Comparison of ENCODE assay signal across 11 cellular contexts in genomic region chr2:197079832-197080555, GRCh38.
DNase-seq lines count a peak whose midpoint lies in the region; ATAC-seq and TF ChIP-seq lines count a peak whose summit lies in the region.
"Had no signal": no experiment of that assay in that cellular context is flagged by ENCODE, and none has a peak within 500 bp of the region (broad histone marks: within the 10 kb centered on the region; RNA-seq: fewer than 3 reads in every experiment).

No MANE protein-coding gene starts in this region.

- no peak overlapping the region for H2AFZ ChIP-seq in PC-3 (ENCODE audit: low read length)

- TF ChIP-seq CTCF in PC-3 (conservative IDR thresholded peaks at IDR 0.05; ENCODE audit: low read depth, low read length) (no peak), heart right ventricle (IDR thresholded peaks at IDR 0.05) (no peak), tibial artery (IDR thresholded peaks at IDR 0.05) (no peak)

- no peak for DNase-seq in activated naive CD8-positive, alpha-beta T cell treated with anti-CD3 and anti-CD28 coated beads, Interleukin-2, amount 50 U/mL, for 24 hours
- DNase-seq in PC-3, result peak; percentile 57
- DNase-seq in heart right ventricle, result peak in 1 of 2 donors; percentile 26
- DNase-seq in tibial artery, result no peak
- DNase-seq in SW480 (ENCODE audit: low spot score), result no peak
- no peak for DNase-seq in iPS-NIHi11 (ENCODE audit: low spot score)
- no peak for DNase-seq in hippocampal formation (lab: John Stamatoyannopoulos, UW)
- DNase-seq: activated CD4-positive, alpha-beta T cell treated with anti-CD3 and anti-CD28 coated beads for 36 hours; stimulated activated CD8-positive, alpha-beta memory T cell treated with anti-CD3 and anti-CD28 coated beads, Interleukin-4, amount 100 ng/mL, for 48 hours had no signal

- CTCF ChIA-PET in PC-3 (lab: Charles Lee), result no interaction called here

- peaks cover 10% of the 10 kb centered on the region for H3K4me1 Mint-ChIP-seq in activated naive CD8-positive, alpha-beta T cell (ENCODE audit: low read depth)
- peaks cover 5% of the 10 kb centered on the region for H3K4me1 Mint-ChIP-seq in activated naive CD8-positive, alpha-beta T cell treated with anti-CD3 and anti-CD28 coated beads, Interleukin-2, amount 50 U/mL, for 24 hours
- H3K4me1 Mint-ChIP-seq: activated CD4-positive, alpha-beta T cell treated with anti-CD3 and anti-CD28 coated beads for 36 hours had no signal

- H3K4me1 ChIP-seq in PC-3 (ENCODE audit: insufficient read depth, low read length) (peaks cover 16% of the 10 kb centered on the region), heart right ventricle (peaks cover 0 to 36% (median 20%) of the 10 kb centered on the region in 9 donors), tibial artery (peaks cover 0 to 47% (median 24%) of the 10 kb centered on the region in 4 donors)

- H3K36me3 ChIP-seq in PC-3 (ENCODE audit: low read depth, low read length), result no peaks in the 10 kb centered on the region
- peaks cover 0 to 83% (median 0%) of the 10 kb centered on the region in 9 donors for H3K36me3 ChIP-seq in heart right ventricle
- H3K36me3 ChIP-seq in tibial artery, result peaks cover 0 to 7% (median 0%) of the 10 kb centered on the region in 3 donors

- no peak overlapping the region for H3K4me2 ChIP-seq in PC-3 (ENCODE audit: low read length)

- 63 to 66% methylated on average over 6 of the region's 6 CpGs for WGBS in heart right ventricle, 2 donors

- no peaks in the 10 kb centered on the region for H3K27me3 Mint-ChIP-seq in activated naive CD8-positive, alpha-beta T cell
- no peaks in the 10 kb centered on the region for H3K27me3 Mint-ChIP-seq in activated naive CD8-positive, alpha-beta T cell treated with anti-CD3 and anti-CD28 coated beads, Interleukin-2, amount 50 U/mL, for 24 hours
- H3K27me3 Mint-ChIP-seq: activated CD4-positive, alpha-beta T cell treated with anti-CD3 and anti-CD28 coated beads for 36 hours had no signal

- H3K9ac ChIP-seq in PC-3 (ENCODE audit: low read length), result no peak overlapping the region

- no peak for ATAC-seq in activated naive CD8-positive, alpha-beta T cell treated with anti-CD3 and anti-CD28 coated beads, Interleukin-2, amount 50 U/mL, for 24 hours
- ATAC-seq in PC-3 (peak; percentile 67), heart right ventricle (peak in 6 of 8 donors; percentile 42 to 82 (median 77))
- ATAC-seq: activated CD4-positive, alpha-beta T cell treated with anti-CD3 and anti-CD28 coated beads for 36 hours had no signal

- POLR2A ChIA-PET in PC-3 (lab: Charles Lee; ENCODE audit: unreplicated experiment), result interaction anchor here (0.8 kb wide), 1 partner anchor 1341 kb away, joined by 8 read pairs; no protein-coding TSS in a partner anchor

- no peaks in the 10 kb centered on the region for H4K20me1 ChIP-seq in PC-3 (ENCODE audit: low read length)

- no peaks in the 10 kb centered on the region for H3K9me2 ChIP-seq in PC-3 (replicated peaks; ENCODE audit: low read length)

- intact Hi-C loops in PC-3 (cut with micrococcal nuclease), result no loop called here
- intact Hi-C loops in heart right ventricle (cut with DNase I), result no loop called here
- intact Hi-C loops in tibial artery (cut with DNase I; ENCODE audit: low total_unique reads), result no loop called here

- no peak overlapping the region for H3K4me3 Mint-ChIP-seq in activated naive CD8-positive, alpha-beta T cell
- no peak overlapping the region for H3K4me3 Mint-ChIP-seq in activated naive CD8-positive, alpha-beta T cell treated with anti-CD3 and anti-CD28 coated beads, Interleukin-2, amount 50 U/mL, for 24 hours
- H3K4me3 Mint-ChIP-seq: activated CD4-positive, alpha-beta T cell treated with anti-CD3 and anti-CD28 coated beads for 36 hours had no signal

- peaks cover 48% of the 10 kb centered on the region for H3K36me3 Mint-ChIP-seq in activated naive CD8-positive, alpha-beta T cell
- H3K36me3 Mint-ChIP-seq in activated naive CD8-positive, alpha-beta T cell treated with anti-CD3 and anti-CD28 coated beads, Interleukin-2, amount 50 U/mL, for 24 hours (ENCODE audit: low read depth), result peaks cover 80% of the 10 kb centered on the region

- H3K4me3 ChIP-seq in PC-3 (ENCODE audit: low read length), result no peak overlapping the region
- no peak overlapping the region for H3K4me3 ChIP-seq in heart right ventricle
- no peak overlapping the region for H3K4me3 ChIP-seq in tibial artery

- BruUV-seq in PC-3 (replicated peaks; lab: Mats Ljungman, UMichigan), result no TSS peak

- H3F3A ChIP-seq in PC-3 (ENCODE audit: low read length, unreplicated experiment), result no peaks in the 10 kb centered on the region

- H3K27ac ChIP-seq in PC-3 (ENCODE audit: low read length) (no peak overlapping the region), heart right ventricle (peak overlapping the region in 4 of 10 donors; percentile 27 to 57 (median 42)), tibial artery (peak overlapping the region; percentile 61 to 74)
- H3K27ac ChIP-seq: HL-60 had no signal

- H3K9me3 ChIP-seq in PC-3 (ENCODE audit: low read length) (no peaks in the 10 kb centered on the region), heart right ventricle (no peaks in the 10 kb centered on the region), tibial artery (no peaks in the 10 kb centered on the region)

- H3K9me3 Mint-ChIP-seq in activated naive CD8-positive, alpha-beta T cell (ENCODE audit: low read depth), result peaks cover 7% of the 10 kb centered on the region
- peaks cover 7% of the 10 kb centered on the region for H3K9me3 Mint-ChIP-seq in activated naive CD8-positive, alpha-beta T cell treated with anti-CD3 and anti-CD28 coated beads, Interleukin-2, amount 50 U/mL, for 24 hours

- H3K27me3 ChIP-seq in PC-3 (ENCODE audit: low read length), result no peaks in the 10 kb centered on the region
- no peaks in the 10 kb centered on the region for H3K27me3 ChIP-seq in heart right ventricle
- H3K27me3 ChIP-seq in tibial artery, result no peaks in the 10 kb centered on the region

- no peaks in the 10 kb centered on the region for H3K79me2 ChIP-seq in PC-3 (ENCODE audit: low read length)

- H3K27ac Mint-ChIP-seq in activated naive CD8-positive, alpha-beta T cell, result peak overlapping the region; percentile 78
- no peak overlapping the region for H3K27ac Mint-ChIP-seq in activated naive CD8-positive, alpha-beta T cell treated with anti-CD3 and anti-CD28 coated beads, Interleukin-2, amount 50 U/mL, for 24 hours
- H3K27ac Mint-ChIP-seq: activated CD4-positive, alpha-beta T cell treated with anti-CD3 and anti-CD28 coated beads for 36 hours had no signal
